9 cellular contexts compared by ENCODE assay signal in genomic region chr1:177013273-177013672, GRCh38.
"Had no signal": no experiment of that assay in that cellular context is flagged by ENCODE, and none has a peak within 500 bp of the region (broad histone marks: within the 10 kb centered on the region; RNA-seq: fewer than 3 reads in every experiment).

No MANE protein-coding gene starts in this region.

- H3K4me2 ChIP-seq: GM23338 had no signal

- H3K4me3 ChIP-seq: GM23338, HAP-1, K562 had no signal

- H3K9me3 ChIP-seq: HAP-1 had no signal

- FAIRE-seq: H1, HTR-8/SVneo, K562 had no signal

- ATAC-seq: GM23338, HCT116, K562 had no signal

- H3K27ac Mint-ChIP-seq: GM23338 had no signal

- H3K4me3 Mint-ChIP-seq: GM23338 had no signal

- H3K4me1 Mint-ChIP-seq: GM23338 had no signal

- DNase-seq: H7, IMR-90, KG1 had no signal

- H2AFZ ChIP-seq: GM23338 had no signal

- H3K4me1 ChIP-seq: HAP-1 had no signal

- H3K36me3 ChIP-seq: HAP-1 had no signal

- H3K9me3 Mint-ChIP-seq: GM23338 had no signal
